12 cellular contexts compared by ENCODE assay signal in the genomic region with DNA sequence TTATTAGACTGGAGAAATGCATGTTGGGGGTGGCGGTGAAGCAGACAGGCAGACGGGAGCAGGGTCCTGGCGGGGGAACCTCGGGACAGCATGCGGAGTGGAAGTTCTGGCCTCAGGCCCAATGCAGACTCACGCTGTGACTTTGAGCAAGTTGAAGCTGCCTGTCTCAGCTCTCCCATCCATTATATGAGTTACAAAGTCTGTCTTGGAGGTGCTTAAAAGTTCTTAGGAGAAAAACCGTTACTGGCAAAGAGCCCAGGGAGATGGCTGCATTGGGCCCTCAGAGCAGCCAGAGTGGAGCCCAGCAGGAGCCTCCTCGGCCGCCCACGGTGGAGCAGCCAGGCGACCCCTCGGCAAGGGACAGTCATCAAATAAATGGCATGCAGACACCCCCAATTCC.
DNase-seq lines count a peak whose midpoint lies in the region; ATAC-seq and TF ChIP-seq lines count a peak whose summit lies in the region.
"Had no signal": no experiment of that assay in that cellular context is flagged by ENCODE, and none has a peak within 500 bp of the region (broad histone marks: within the 10 kb centered on the region; RNA-seq: fewer than 3 reads in every experiment).

No MANE protein-coding gene starts in this region.

- no peaks in the 10 kb centered on the region for H3K9me3 Mint-ChIP-seq in immature natural killer cell
- H3K9me3 Mint-ChIP-seq in activated CD4-positive, alpha-beta memory T cell treated with anti-CD3 and anti-CD28 coated beads for 36 hours, result no peaks in the 10 kb centered on the region

- no peaks in the 10 kb centered on the region for H3K4me1 Mint-ChIP-seq in immature natural killer cell
- H3K4me1 Mint-ChIP-seq in activated CD4-positive, alpha-beta memory T cell treated with anti-CD3 and anti-CD28 coated beads for 36 hours (ENCODE audit: low read depth), result no peaks in the 10 kb centered on the region

- POLR2A ChIA-PET in activated CD4-positive, alpha-beta memory T cell treated with anti-CD3 and anti-CD28 coated beads for 36 hours (lab: Charles Lee), result no interaction called here

- ATAC-seq in omental fat pad (ENCODE audit: low FRiP score) (peak; percentile 30), GM18519 (IDR thresholded peaks at IDR 0.05; ENCODE audit: low FRiP score, unreplicated experiment) (no peak)

- intact Hi-C loops in activated CD4-positive, alpha-beta memory T cell treated with anti-CD3 and anti-CD28 coated beads for 36 hours (cut with micrococcal nuclease), result no loop called here

- no peaks in the 10 kb centered on the region for H3K36me3 Mint-ChIP-seq in immature natural killer cell
- H3K36me3 Mint-ChIP-seq in activated CD4-positive, alpha-beta memory T cell treated with anti-CD3 and anti-CD28 coated beads for 36 hours, result no peaks in the 10 kb centered on the region

- no peak overlapping the region for H3K4me3 Mint-ChIP-seq in immature natural killer cell
- no peak overlapping the region for H3K4me3 Mint-ChIP-seq in activated CD4-positive, alpha-beta memory T cell treated with anti-CD3 and anti-CD28 coated beads for 36 hours

- CTCF ChIA-PET in activated CD4-positive, alpha-beta memory T cell treated with anti-CD3 and anti-CD28 coated beads for 36 hours (lab: Charles Lee), result no interaction called here

- no peak for TF ChIP-seq CTCF in fibroblast of mammary gland (conservative IDR thresholded peaks at IDR 0.05; ENCODE audit: control insufficient read depth, insufficient read depth, low read depth, low read length)
- no peak for TF ChIP-seq CTCF in omental fat pad (IDR thresholded peaks at IDR 0.05)

- peak; percentile 69 for DNase-seq in A172 (ENCODE audit: low spot score)
- peak; percentile 48 for DNase-seq in NCI-H1694 (lab: John Stamatoyannopoulos, UW)
- peak; percentile 60 for DNase-seq in fibroblast of mammary gland (ENCODE audit: low read depth)
- no peak for DNase-seq in omental fat pad (ENCODE audit: low spot score)
- no peak for DNase-seq in immature natural killer cell
- no peak for DNase-seq in activated CD4-positive, alpha-beta memory T cell treated with anti-CD3 and anti-CD28 coated beads for 36 hours
- no peak for DNase-seq in islet precursor cell
- DNase-seq: dermis blood vessel endothelial cell, NCI-H2107, SW 1271, trophoblast cell had no signal

- no peak overlapping the region for H3K4me3 ChIP-seq in fibroblast of mammary gland (ENCODE audit: control insufficient read depth, low read depth, low read length)

- no peak overlapping the region for H3K27ac Mint-ChIP-seq in immature natural killer cell
- no peak overlapping the region for H3K27ac Mint-ChIP-seq in activated CD4-positive, alpha-beta memory T cell treated with anti-CD3 and anti-CD28 coated beads for 36 hours

- H3K27me3 Mint-ChIP-seq in immature natural killer cell (ENCODE audit: low read depth in 3 of 3), result peaks cover 1 to 9% (median 6%) of the 10 kb centered on the region in 3 donors
- H3K27me3 Mint-ChIP-seq in activated CD4-positive, alpha-beta memory T cell treated with anti-CD3 and anti-CD28 coated beads for 36 hours, result no peaks in the 10 kb centered on the region

Comparison
In these comparisons a context has a peak if more than half of its experiments do, and no peak if none do; other contexts are left out.
1. DNase-seq: peak in A172 (single experiment), NCI-H1694 (single experiment) and fibroblast of mammary gland (single experiment); none in omental fat pad (single experiment), immature natural killer cell (0 of 3), activated CD4-positive, alpha-beta memory T cell treated with anti-CD3 and anti-CD28 coated beads for 36 hours (single experiment) and islet precursor cell (single experiment).